ENCODE assay signal across 2 cellular contexts in genomic region chr19:36215276-36216171, GRCh38.
TF ChIP-seq lines count a peak whose summit lies in the region.

No MANE protein-coding gene starts in this region.

TF ChIP-seq in HEK293, 187 proteins besides CTCF, POLR2A, EP300 and RAD21 (continued from another document and continues in another):
- no peak for TF ChIP-seq ZNF292 (tag by site-specific recombination; IDR thresholded peaks at IDR 0.05; ENCODE audit: borderline replicate concordance, low read depth)
- TF ChIP-seq OVOL3 (tag by site-specific recombination; IDR thresholded peaks at IDR 0.05), result peak; percentile 100
- peak; percentile 28; the same call in 1 of the 2 replicates for TF ChIP-seq ZNF501 (tag by site-specific recombination; IDR thresholded peaks at IDR 0.05)
- peak; percentile 54; the same call in 1 of the 2 replicates for TF ChIP-seq KLF1 (tag by site-specific recombination; IDR thresholded peaks at IDR 0.05)
- no peak for TF ChIP-seq ZNF48 (tag by site-specific recombination; IDR thresholded peaks at IDR 0.05)
- TF ChIP-seq ZBTB20 (tag by site-specific recombination; IDR thresholded peaks at IDR 0.05), result peak; percentile 32; the same call in 1 of the 2 replicates
- TF ChIP-seq SETDB1 (IDR thresholded peaks at IDR 0.05; ENCODE audit: insufficient read length, low read length), result no peak
- no peak for TF ChIP-seq ZSCAN4 (tag by site-specific recombination; IDR thresholded peaks at IDR 0.05)
- TF ChIP-seq KLF17 (tag by site-specific recombination; IDR thresholded peaks at IDR 0.05), result peak; percentile 86
- TF ChIP-seq KLF16 (tag by site-specific recombination; IDR thresholded peaks at IDR 0.05), result peak; percentile 95
- TF ChIP-seq ZNF585B (tag by site-specific recombination; IDR thresholded peaks at IDR 0.05), result no peak
- TF ChIP-seq ZSCAN16 (tag by site-specific recombination; IDR thresholded peaks at IDR 0.05), result peak; percentile 48; the same call in 1 of the 2 replicates
- TF ChIP-seq ZNF16 (tag by site-specific recombination; IDR thresholded peaks at IDR 0.05; ENCODE audit: low read depth), result 0 out of 2 replicates have a peak, but pooled peaks have one; percentile 20
- TF ChIP-seq ZXDB (tag by site-specific recombination; IDR thresholded peaks at IDR 0.05), result peak; percentile 4
- peak; percentile 80; the same call in 1 of the 2 replicates for TF ChIP-seq ZFHX2 (tag by site-specific recombination; conservative IDR thresholded peaks at IDR 0.05)
- peak; percentile 3; the same call in 1 of the 2 replicates for TF ChIP-seq ZSCAN5A (tag by site-specific recombination; IDR thresholded peaks at IDR 0.05)
- TF ChIP-seq ZNF707 (tag by site-specific recombination; IDR thresholded peaks at IDR 0.05), result peak; percentile 29; the same call in 1 of the 2 replicates
- TF ChIP-seq ZNF239 (tag by site-specific recombination; IDR thresholded peaks at IDR 0.05), result peak; percentile 83; the same call in 1 of the 2 replicates
- TF ChIP-seq ZNF792 (tag by site-specific recombination; IDR thresholded peaks at IDR 0.05), result 0 out of 2 replicates have a peak, but pooled peaks have one; percentile 89
- TF ChIP-seq ZNF274 (IDR thresholded peaks at IDR 0.05; ENCODE audit: low read length), result no peak
- TF ChIP-seq ZNF274 (tag by site-specific recombination; IDR thresholded peaks at IDR 0.05; ENCODE audit: borderline replicate concordance), result no peak
- no peak for TF ChIP-seq ZBTB11 (tag by site-specific recombination; conservative IDR thresholded peaks at IDR 0.05; ENCODE audit: low read depth)

TF ChIP-seq in endothelial cell of umbilical vein, 7 proteins besides CTCF, POLR2A, EP300 and RAD21 (continued from another document):
- TF ChIP-seq GATA2 (IDR thresholded peaks at IDR 0.05; ENCODE audit: insufficient read depth, insufficient read length, low read depth, low read length) (no peak), JUN (IDR thresholded peaks at IDR 0.05; ENCODE audit: borderline replicate concordance, insufficient read depth, insufficient read length, low read depth) (no peak)
